Comparison of ENCODE assay signal across 8 cellular contexts in genomic region chr11:62791501-62792192, GRCh38. TPM values are rescaled to one million over a fixed set of nuclear protein-coding genes. Genes with fewer than 3 reads are reported as not detected.
A peak's percentile ranks its signal among the peaks of the same experiment; 100 is the strongest.
DNase-seq lines count a peak whose midpoint lies in the region; ATAC-seq and FAIRE-seq lines count a peak whose summit lies in the region.

Gene TMEM223, minus strand, starts transcription at chr11:62792006. Its CDS starts 12 bp downstream, at chr11:62791994.

- peak; percentile 62 for ATAC-seq in GM21423 (IDR thresholded peaks at IDR 0.05; ENCODE audit: unreplicated experiment)
- ATAC-seq in naive thymus-derived CD8-positive, alpha-beta T cell: peak; percentile 77 to 78

- peak within 1 kb of the TSS; percentile 89 to 98 (median 92) for H3K4me3 Mint-ChIP-seq in IgD-negative memory B cell
- peak within 1 kb of the TSS; percentile 83 to 96 (median 89) for H3K4me3 Mint-ChIP-seq in naive thymus-derived CD8-positive, alpha-beta T cell

- peak; percentile 94 for DNase-seq in D341Med (ENCODE audit: low spot score)
- peak; percentile 55 for DNase-seq in RCC 7860 (ENCODE audit: low spot score)
- peak; percentile 88 for DNase-seq in activated T-helper 1 cell treated with Interleukin-2 at 50 U/mL for 16 hours (ENCODE audit: low read depth)
- peak; percentile 77 for DNase-seq in fibroblast of gingiva (ENCODE audit: low read depth)
- DNase-seq in naive thymus-derived CD8-positive, alpha-beta T cell: peak; percentile 82 to 93 (median 88)
- DNase-seq in stimulated activated naive CD4-positive, alpha-beta T cell (lab: John Stamatoyannopoulos, UW): peak; percentile 76 to 88 (median 82)

- H3K27me3 Mint-ChIP-seq in IgD-negative memory B cell: no peaks in the 10 kb centered on the region
- H3K27me3 Mint-ChIP-seq in naive thymus-derived CD8-positive, alpha-beta T cell: no peaks in the 10 kb centered on the region

- FAIRE-seq in RCC 7860 (lab: Jason Lieb, UNC): no peak

- H3K36me3 Mint-ChIP-seq in IgD-negative memory B cell: peaks cover 1% of the 10 kb centered on the region
- H3K36me3 Mint-ChIP-seq in naive thymus-derived CD8-positive, alpha-beta T cell: peaks cover 0 to 59% (median 17%) of the 10 kb centered on the region in 3 donors

- H3K4me1 Mint-ChIP-seq in IgD-negative memory B cell: peaks cover 9 to 32% (median 29%) of the 10 kb centered on the region in 3 donors
- H3K4me1 Mint-ChIP-seq in naive thymus-derived CD8-positive, alpha-beta T cell: peaks cover 16 to 54% (median 47%) of the 10 kb centered on the region in 4 donors

- POLR2A ChIA-PET in naive thymus-derived CD8-positive, alpha-beta T cell (lab: Charles Lee): interaction anchor here (0.7 to 12.0 kb wide), 25 partner anchors 8 to 237 kb away, joined by 3 to 314 read pairs (median 5); partner anchors contain the start of genes C11orf98, CSKMT, HNRNPUL2 and NXF1

- H3K9me3 Mint-ChIP-seq in IgD-negative memory B cell: no peaks in the 10 kb centered on the region
- H3K9me3 Mint-ChIP-seq in naive thymus-derived CD8-positive, alpha-beta T cell: no peaks in the 10 kb centered on the region

- peak within 1 kb of the TSS; percentile 89 to 94 (median 89) for H3K27ac Mint-ChIP-seq in IgD-negative memory B cell
- H3K27ac Mint-ChIP-seq in naive thymus-derived CD8-positive, alpha-beta T cell: peak within 1 kb of the TSS; percentile 85 to 97 (median 95)

RNA-seq across cellular contexts. Expression of gene TMEM223, which starts in this region (rescaled TPM):
- polyA plus RNA-seq in IgD-negative memory B cell: 39.1 TPM
- total RNA-seq in naive thymus-derived CD8-positive, alpha-beta T cell: 10 to 100 TPM; 15.0 to 16.5 TPM
- 10 to 100 TPM; 39.1 to 57.8 (median 45.5) TPM for polyA plus RNA-seq in naive thymus-derived CD8-positive, alpha-beta T cell

Comparison
In these comparisons a context has a peak if more than half of its experiments do, and no peak if none do; other contexts are left out.
1. Peak in every context shown above with its lines: DNase-seq and ATAC-seq.